ENCODE assay signal across 11 cellular contexts in genomic region chr3:64344721-64345207, GRCh38.
A peak's percentile ranks its signal among the peaks of the same experiment; 100 is the strongest.
DNase-seq lines count a peak whose midpoint lies in the region; TF ChIP-seq lines count a peak whose summit lies in the region.
"Had no signal": no experiment of that assay in that cellular context is flagged by ENCODE, and none has a peak within 500 bp of the region (broad histone marks: within the 10 kb centered on the region; RNA-seq: fewer than 3 reads in every experiment).

No MANE protein-coding gene starts in this region.

- H3K9me3 ChIP-seq in stomach smooth muscle (ENCODE audit: control insufficient read depth in 2 of 2, low read length in 2 of 2) (no peaks in the 10 kb centered on the region), tibial artery (no peaks in the 10 kb centered on the region)
- H3K9me3 ChIP-seq: adrenal gland had no signal

- peak; percentile 51 for DNase-seq in HK-2 (ENCODE audit: unreplicated experiment)
- DNase-seq in astrocyte of the hippocampus (ENCODE audit: low read depth, low spot score), result peak; percentile 87
- DNase-seq in iPS-NIHi11 (ENCODE audit: low spot score), result peak; percentile 64
- no peak for DNase-seq in DMS79 treated with DMSO at 0.1 percent for 48 hours (lab: John Stamatoyannopoulos, UW)
- no peak for DNase-seq in NCI-H2171 treated with DMSO at 0.1 percent for 48 hours (lab: John Stamatoyannopoulos, UW)
- no peak for DNase-seq in tibial artery
- DNase-seq in LoVo (ENCODE audit: low spot score), result no peak
- DNase-seq: activated CD4-positive, CD25-positive, alpha-beta regulatory T cell had no signal

- no peaks in the 10 kb centered on the region for H3K36me3 ChIP-seq in stomach smooth muscle (ENCODE audit: control insufficient read depth in 2 of 2, insufficient read depth in 2 of 2, low read length in 2 of 2)
- no peaks in the 10 kb centered on the region for H3K36me3 ChIP-seq in tibial artery
- H3K36me3 ChIP-seq: adrenal gland had no signal

- H3K4me3 ChIP-seq in stomach smooth muscle (ENCODE audit: low read length in 2 of 2) (peak overlapping the region; percentile 15 to 54), tibial artery (no peak overlapping the region)
- H3K4me3 ChIP-seq: adrenal gland, lung had no signal

- H3K27me3 ChIP-seq in stomach smooth muscle (ENCODE audit: control insufficient read depth in 1 of 2, insufficient read depth in 2 of 2, low read length in 2 of 2), result no peaks in the 10 kb centered on the region
- H3K27me3 ChIP-seq in tibial artery, result no peaks in the 10 kb centered on the region
- H3K27me3 ChIP-seq: adrenal gland had no signal

- H3K4me1 ChIP-seq in stomach smooth muscle (ENCODE audit: control insufficient read depth, insufficient read depth, low read length) (peaks cover 40% of the 10 kb centered on the region), tibial artery (peaks cover 0 to 21% (median 6%) of the 10 kb centered on the region in 4 donors)

- H3K27ac ChIP-seq in stomach smooth muscle (ENCODE audit: low read length), result peak overlapping the region; percentile 93
- H3K27ac ChIP-seq in tibial artery, result no peak overlapping the region

- no peak for TF ChIP-seq CTCF in tibial artery (IDR thresholded peaks at IDR 0.05)

- H3K9ac ChIP-seq in stomach smooth muscle (ENCODE audit: low read length in 2 of 2), result peak overlapping the region; percentile 49 to 68

- intact Hi-C loops in tibial artery (cut with DNase I; ENCODE audit: low total_unique reads), result no loop called here

Comparison
In these comparisons a context has a peak if more than half of its experiments do, and no peak if none do; other contexts are left out.
1. DNase-seq: peak in HK-2 (single experiment), astrocyte of the hippocampus (single experiment) and iPS-NIHi11 (single experiment); none in DMS79 treated with DMSO at 0.1 percent for 48 hours (single experiment), NCI-H2171 treated with DMSO at 0.1 percent for 48 hours (single experiment), tibial artery (0 of 2) and LoVo (single experiment).
2. H3K4me3 ChIP-seq: peak in stomach smooth muscle (2 of 2); none in tibial artery (0 of 2).